1 cellular context compared by ENCODE assay signal in the genomic region with DNA sequence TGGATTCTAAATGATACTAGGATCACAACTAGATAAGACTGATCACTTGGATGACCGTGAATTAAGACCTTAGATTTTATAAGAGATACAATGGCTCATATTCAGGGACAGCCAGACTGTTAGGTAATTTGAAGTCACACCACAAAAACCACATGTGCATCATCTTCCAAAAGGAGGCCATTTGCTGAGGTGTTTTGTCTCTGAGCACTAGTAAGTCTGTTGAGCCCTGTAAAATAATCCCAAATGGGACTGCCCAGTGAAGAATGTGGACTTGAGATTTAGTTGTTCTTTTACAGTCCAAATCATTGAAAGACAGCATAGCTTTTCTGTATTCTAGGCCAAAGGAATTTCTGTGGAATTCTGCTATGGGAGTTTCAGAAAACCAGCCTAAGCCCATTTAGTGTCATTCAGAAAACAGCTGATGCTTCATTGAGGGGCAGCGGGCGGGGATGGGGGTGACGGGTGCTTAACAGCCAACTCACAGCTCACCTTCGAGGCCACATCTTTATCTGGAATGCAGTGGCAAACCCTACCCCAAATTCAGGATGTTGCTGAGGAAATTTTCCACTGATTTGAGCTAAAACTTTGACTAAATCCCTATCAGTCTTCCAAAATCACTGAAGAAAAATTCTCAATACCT.
TF ChIP-seq lines count a peak whose summit lies in the region.

No MANE protein-coding gene starts in this region.

TF ChIP-seq in SK-N-SH treated with all-trans-retinoic acid at 6 μM for 48 hours, 23 proteins besides CTCF, POLR2A, EP300 and RAD21 (continued from another document):
- TF ChIP-seq PPARA (CRISPR knock-in tag; IDR thresholded peaks at IDR 0.05; ENCODE audit: borderline replicate concordance) (no peak), OSR1 (CRISPR knock-in tag; IDR thresholded peaks at IDR 0.05) (no peak), GLIS3 (CRISPR knock-in tag; IDR thresholded peaks at IDR 0.05) (no peak)
- TF ChIP-seq, protein P1, sequence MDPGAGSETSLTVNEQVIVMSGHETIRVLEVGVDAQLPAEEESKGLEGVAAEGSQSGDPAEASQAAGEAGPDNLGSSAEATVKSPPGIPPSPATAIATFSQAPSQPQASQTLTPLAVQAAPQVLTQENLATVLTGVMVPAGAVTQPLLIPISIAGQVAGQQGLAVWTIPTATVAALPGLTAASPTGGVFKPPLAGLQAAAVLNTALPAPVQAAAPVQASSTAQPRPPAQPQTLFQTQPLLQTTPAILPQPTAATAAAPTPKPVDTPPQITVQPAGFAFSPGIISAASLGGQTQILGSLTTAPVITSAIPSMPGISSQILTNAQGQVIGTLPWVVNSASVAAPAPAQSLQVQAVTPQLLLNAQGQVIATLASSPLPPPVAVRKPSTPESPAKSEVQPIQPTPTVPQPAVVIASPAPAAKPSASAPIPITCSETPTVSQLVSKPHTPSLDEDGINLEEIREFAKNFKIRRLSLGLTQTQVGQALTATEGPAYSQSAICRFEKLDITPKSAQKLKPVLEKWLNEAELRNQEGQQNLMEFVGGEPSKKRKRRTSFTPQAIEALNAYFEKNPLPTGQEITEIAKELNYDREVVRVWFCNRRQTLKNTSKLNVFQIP (CRISPR knock-in tag; IDR thresholded peaks at IDR 0.05; ENCODE audit: borderline replicate concordance, low read depth): no peak
TF ChIP-seq in SK-N-SH treated with all-trans-retinoic acid at 6 μM for 48 hours: peak in this region for 0.
